In the genomic region with DNA sequence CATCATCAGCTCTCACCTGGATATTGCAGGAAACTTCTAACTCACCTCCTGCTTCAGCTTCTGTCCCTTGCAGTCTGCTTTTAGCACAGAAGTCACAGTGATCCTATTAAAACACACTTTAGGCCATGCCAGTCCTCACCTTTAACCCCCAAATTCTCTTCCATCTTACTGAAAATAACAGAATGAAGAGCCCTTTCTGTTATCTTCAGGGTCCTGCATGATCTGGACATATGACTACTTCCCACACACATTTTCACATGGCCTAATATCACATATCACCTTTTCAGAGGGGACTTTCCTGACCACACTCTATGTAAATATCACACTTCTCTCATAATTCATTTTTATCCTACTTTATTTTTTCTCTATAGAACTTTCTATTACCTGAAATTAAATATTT, we compare ENCODE assay signal across 16 cellular contexts.
DNase-seq lines count a peak whose midpoint lies in the region; ATAC-seq and TF ChIP-seq lines count a peak whose summit lies in the region.
"Had no signal": no experiment of that assay in that cellular context is flagged by ENCODE, and none has a peak within 500 bp of the region (broad histone marks: within the 10 kb centered on the region; RNA-seq: fewer than 3 reads in every experiment).

No MANE protein-coding gene starts in this region.

- no peaks in the 10 kb centered on the region for H3K36me3 Mint-ChIP-seq in activated CD4-positive, alpha-beta T cell treated with anti-CD3 and anti-CD28 coated beads, Interleukin-2, amount 10 ng/mL, durations not matched to agents 24 days and 14 days (ENCODE audit: low read depth)
- H3K36me3 Mint-ChIP-seq: stimulated activated effector memory CD8-positive, alpha-beta T cell treated with anti-CD3 and anti-CD28 coated beads, Interleukin-12 subunit alpha, Interleukin-12 subunit beta, amount 100 ng/mL, for 72 hours had no signal

- no peak overlapping the region for H3K4me3 Mint-ChIP-seq in activated CD4-positive, alpha-beta T cell treated with anti-CD3 and anti-CD28 coated beads, Interleukin-2, amount 10 ng/mL, durations not matched to agents 24 days and 14 days
- H3K4me3 Mint-ChIP-seq: activated naive CD4-positive, alpha-beta T cell treated with anti-CD3 and anti-CD28 coated beads for 36 hours; IgD-negative memory B cell; stimulated activated effector memory CD8-positive, alpha-beta T cell treated with anti-CD3 and anti-CD28 coated beads, Interleukin-12 subunit alpha, Interleukin-12 subunit beta, amount 100 ng/mL, for 72 hours had no signal

- no peaks in the 10 kb centered on the region for H3K4me1 Mint-ChIP-seq in activated CD4-positive, alpha-beta T cell treated with anti-CD3 and anti-CD28 coated beads, Interleukin-2, amount 10 ng/mL, durations not matched to agents 24 days and 14 days
- H3K4me1 Mint-ChIP-seq: stimulated activated effector memory CD8-positive, alpha-beta T cell treated with anti-CD3 and anti-CD28 coated beads, Interleukin-12 subunit alpha, Interleukin-12 subunit beta, amount 100 ng/mL, for 72 hours had no signal

- H3K27me3 Mint-ChIP-seq in activated CD4-positive, alpha-beta T cell treated with anti-CD3 and anti-CD28 coated beads, Interleukin-2, amount 10 ng/mL, durations not matched to agents 24 days and 14 days: peaks cover 1% of the 10 kb centered on the region
- H3K27me3 Mint-ChIP-seq: IgD-negative memory B cell had no signal

- ATAC-seq in GM19452 (IDR thresholded peaks at IDR 0.05; ENCODE audit: unreplicated experiment): peak; percentile 69
- ATAC-seq in HG02870 (IDR thresholded peaks at IDR 0.05; ENCODE audit: unreplicated experiment): peak; percentile 62
- peak; percentile 37 for ATAC-seq in HG03571 (IDR thresholded peaks at IDR 0.05; ENCODE audit: unreplicated experiment)
- no peak for ATAC-seq in HG03342 (IDR thresholded peaks at IDR 0.05; ENCODE audit: unreplicated experiment)
- ATAC-seq: stimulated activated effector memory CD8-positive, alpha-beta T cell treated with anti-CD3 and anti-CD28 coated beads, Interleukin-12 subunit alpha, Interleukin-12 subunit beta, amount 100 ng/mL, for 72 hours had no signal

- no peak for TF ChIP-seq CTCF in GM13976 (IDR thresholded peaks at IDR 0.05; ENCODE audit: borderline replicate concordance, control extremely low read depth, extremely low read depth, insufficient read depth, missing control alignments)

- H3K27ac Mint-ChIP-seq in activated CD4-positive, alpha-beta T cell treated with anti-CD3 and anti-CD28 coated beads, Interleukin-2, amount 10 ng/mL, durations not matched to agents 24 days and 14 days: no peak overlapping the region
- H3K27ac Mint-ChIP-seq: activated naive CD4-positive, alpha-beta T cell treated with anti-CD3 and anti-CD28 coated beads for 36 hours; IgD-negative memory B cell; stimulated activated effector memory CD8-positive, alpha-beta T cell treated with anti-CD3 and anti-CD28 coated beads, Interleukin-12 subunit alpha, Interleukin-12 subunit beta, amount 100 ng/mL, for 72 hours had no signal

- intact Hi-C loops in activated CD4-positive, alpha-beta T cell treated with anti-CD3 and anti-CD28 coated beads, Interleukin-2, amount 10 ng/mL, durations not matched to agents 24 days and 14 days (cut with micrococcal nuclease): no loop called here

- H3K9me3 Mint-ChIP-seq in activated CD4-positive, alpha-beta T cell treated with anti-CD3 and anti-CD28 coated beads, Interleukin-2, amount 10 ng/mL, durations not matched to agents 24 days and 14 days: peaks cover 6% of the 10 kb centered on the region

- DNase-seq in GM13976 (ENCODE audit: low spot score) (peak; percentile 21), activated gamma-delta T cell treated with Interleukin-2 at 50 U/mL for 16 hours (no peak), Ammon's horn (ENCODE audit: low spot score) (no peak)
- DNase-seq in activated CD4-positive, alpha-beta T cell treated with anti-CD3 and anti-CD28 coated beads, Interleukin-2, amount 10 ng/mL, durations not matched to agents 24 days and 14 days: no peak
- DNase-seq: activated naive CD4-positive, alpha-beta T cell treated with anti-CD3 and anti-CD28 coated beads for 36 hours; kidney; NCI-H82; Right ventricle myocardium superior; stimulated activated CD4-positive, alpha-beta T cell treated with anti-CD3 and anti-CD28 coated beads, Interleukin-2, amount 100 ng/mL, for 48 hours; uterus had no signal

- in situ Hi-C loops in GM13976 (cut with MboI; ENCODE audit: low sequenced_read_pairs, unreplicated experiment): no loop called here
